ENCODE assay signal across 8 cellular contexts in genomic region chr17:29642171-29642611, GRCh38. TPM values are rescaled to one million over a fixed set of nuclear protein-coding genes. Genes with fewer than 3 reads are reported as not detected.
DNase-seq lines count a peak whose midpoint lies in the region; ATAC-seq and TF ChIP-seq lines count a peak whose summit lies in the region.
"Had no signal": no experiment of that assay in that cellular context is flagged by ENCODE, and none has a peak within 500 bp of the region (broad histone marks: within the 10 kb centered on the region; RNA-seq: fewer than 3 reads in every experiment).

No MANE protein-coding gene starts in this region.

- TF ChIP-seq POLR2A in lower leg skin (IDR thresholded peaks at IDR 0.05), result no peak

- H3K4me1 Mint-ChIP-seq in CD8-positive, alpha-beta T cell (ENCODE audit: low read depth), result peaks cover 17% of the 10 kb centered on the region
- peaks cover 29% of the 10 kb centered on the region for H3K4me1 Mint-ChIP-seq in activated T-helper 2 cell treated with anti-CD3 and anti-CD28 coated beads, Interferon-gamma antibody, Interleukin-2, Interleukin-4, amounts not matched to agents 10 μg/mL and 5 μg/mL and 100 μg/mL, durations not matched to agents 14 hours and 24 hours and 36 hours (ENCODE audit: low read depth)
- H3K4me1 Mint-ChIP-seq in neural progenitor cell, result peaks cover 21% of the 10 kb centered on the region

- no peaks in the 10 kb centered on the region for H3K27me3 ChIP-seq in CD8-positive, alpha-beta T cell (ENCODE audit: insufficient read depth, low read length)
- no peaks in the 10 kb centered on the region for H3K27me3 ChIP-seq in neural progenitor cell

- no peak overlapping the region for H3K9ac ChIP-seq in neural progenitor cell

- DNase-seq in CD8-positive, alpha-beta T cell, result no peak
- DNase-seq in NCI-H1105 (lab: John Stamatoyannopoulos, UW) (peak; percentile 28), neural progenitor cell (ENCODE audit: low spot score) (peak; percentile 2), DMS53 (lab: John Stamatoyannopoulos, UW) (no peak), lower leg skin (ENCODE audit: low spot score in 2 of 2) (no peak), HUDEP-2 (lab: John Stamatoyannopoulos, UW; ENCODE audit: unreplicated experiment in 76 of 76) (no peak)
- no peak for DNase-seq in activated T-helper 2 cell treated with anti-CD3 and anti-CD28 coated beads, Interferon-gamma antibody, Interleukin-2, Interleukin-4, amounts not matched to agents 10 μg/mL and 5 μg/mL and 100 μg/mL, durations not matched to agents 14 hours and 24 hours and 36 hours (ENCODE audit: low spot score)

- POLR2A ChIA-PET in CD8-positive, alpha-beta T cell (lab: Charles Lee), result interaction anchor here (1.2 kb wide), 1 partner anchor 19 kb away, joined by 3 read pairs; no protein-coding TSS in a partner anchor

- H2AFZ ChIP-seq in neural progenitor cell (replicated peaks), result no peak overlapping the region

- intact Hi-C loops in CD8-positive, alpha-beta T cell (cut with DNase I, micrococcal nuclease), result no loop called here
- intact Hi-C loops in activated T-helper 2 cell treated with anti-CD3 and anti-CD28 coated beads, Interferon-gamma antibody, Interleukin-2, Interleukin-4, amounts not matched to agents 10 μg/mL and 5 μg/mL and 100 μg/mL, durations not matched to agents 14 hours and 24 hours and 36 hours (cut with micrococcal nuclease), result no loop called here
- intact Hi-C loops in lower leg skin (cut with DNase I; ENCODE audit: low total_unique reads), result no loop called here

- H3K9me3 ChIP-seq in CD8-positive, alpha-beta T cell (ENCODE audit: low read length), result no peaks in the 10 kb centered on the region
- no peaks in the 10 kb centered on the region for H3K9me3 ChIP-seq in neural progenitor cell (ENCODE audit: low read depth)

- H3K79me2 ChIP-seq in neural progenitor cell (ENCODE audit: low read depth), result no peaks in the 10 kb centered on the region

- no peaks in the 10 kb centered on the region for H3K9me3 Mint-ChIP-seq in CD8-positive, alpha-beta T cell
- H3K9me3 Mint-ChIP-seq in activated T-helper 2 cell treated with anti-CD3 and anti-CD28 coated beads, Interferon-gamma antibody, Interleukin-2, Interleukin-4, amounts not matched to agents 10 μg/mL and 5 μg/mL and 100 μg/mL, durations not matched to agents 14 hours and 24 hours and 36 hours, result no peaks in the 10 kb centered on the region
- no peaks in the 10 kb centered on the region for H3K9me3 Mint-ChIP-seq in neural progenitor cell

- no peak overlapping the region for H3K4me3 Mint-ChIP-seq in CD8-positive, alpha-beta T cell
- no peak overlapping the region for H3K4me3 Mint-ChIP-seq in activated T-helper 2 cell treated with anti-CD3 and anti-CD28 coated beads, Interferon-gamma antibody, Interleukin-2, Interleukin-4, amounts not matched to agents 10 μg/mL and 5 μg/mL and 100 μg/mL, durations not matched to agents 14 hours and 24 hours and 36 hours (ENCODE audit: low read depth)
- H3K4me3 Mint-ChIP-seq in neural progenitor cell, result no peak overlapping the region

- peaks cover 15% of the 10 kb centered on the region for H3K36me3 ChIP-seq in CD8-positive, alpha-beta T cell (ENCODE audit: insufficient read depth, low read length)
- no peaks in the 10 kb centered on the region for H3K36me3 ChIP-seq in neural progenitor cell

- no peak overlapping the region for H3K4me3 ChIP-seq in CD8-positive, alpha-beta T cell (ENCODE audit: low read depth, low read length)
- H3K4me3 ChIP-seq in neural progenitor cell (no peak overlapping the region), lower leg skin (ENCODE audit: low read depth, poor library complexity, severe bottlenecking) (no peak overlapping the region)

- H3K36me3 Mint-ChIP-seq in CD8-positive, alpha-beta T cell, result peaks cover 48% of the 10 kb centered on the region
- H3K36me3 Mint-ChIP-seq in activated T-helper 2 cell treated with anti-CD3 and anti-CD28 coated beads, Interferon-gamma antibody, Interleukin-2, Interleukin-4, amounts not matched to agents 10 μg/mL and 5 μg/mL and 100 μg/mL, durations not matched to agents 14 hours and 24 hours and 36 hours (ENCODE audit: low read depth), result peaks cover 27% of the 10 kb centered on the region
- H3K36me3 Mint-ChIP-seq in neural progenitor cell, result peaks cover 10% of the 10 kb centered on the region

- H3K4me2 ChIP-seq in neural progenitor cell, result no peak overlapping the region

- 75 to 77% methylated on average over 2 of the region's 2 CpGs for WGBS in lower leg skin, 2 donors

- H3K27ac Mint-ChIP-seq in CD8-positive, alpha-beta T cell, result peak overlapping the region; percentile 77
- H3K27ac Mint-ChIP-seq in activated T-helper 2 cell treated with anti-CD3 and anti-CD28 coated beads, Interferon-gamma antibody, Interleukin-2, Interleukin-4, amounts not matched to agents 10 μg/mL and 5 μg/mL and 100 μg/mL, durations not matched to agents 14 hours and 24 hours and 36 hours, result peak overlapping the region; percentile 24
- no peak overlapping the region for H3K27ac Mint-ChIP-seq in neural progenitor cell

- peaks cover 5% of the 10 kb centered on the region for H3F3A ChIP-seq in neural progenitor cell (ENCODE audit: low read depth)

- CTCF ChIA-PET in CD8-positive, alpha-beta T cell (lab: Charles Lee), result interaction anchor here (1.2 to 3.8 kb wide), 2 partner anchors 137 to 289 kb away, joined by 3 to 19 read pairs; no protein-coding TSS in a partner anchor

- H3K4me1 ChIP-seq in CD8-positive, alpha-beta T cell (ENCODE audit: insufficient read depth, low read length), result no peaks in the 10 kb centered on the region
- H3K4me1 ChIP-seq in neural progenitor cell, result peaks cover 8% of the 10 kb centered on the region

- H3K27me3 Mint-ChIP-seq in CD8-positive, alpha-beta T cell (ENCODE audit: low read depth), result no peaks in the 10 kb centered on the region
- H3K27me3 Mint-ChIP-seq in activated T-helper 2 cell treated with anti-CD3 and anti-CD28 coated beads, Interferon-gamma antibody, Interleukin-2, Interleukin-4, amounts not matched to agents 10 μg/mL and 5 μg/mL and 100 μg/mL, durations not matched to agents 14 hours and 24 hours and 36 hours (ENCODE audit: low read depth), result no peaks in the 10 kb centered on the region
- peaks cover 2% of the 10 kb centered on the region for H3K27me3 Mint-ChIP-seq in neural progenitor cell (ENCODE audit: insufficient read depth, low read depth)

- TF ChIP-seq CTCF in CD8-positive, alpha-beta T cell (IDR thresholded peaks at IDR 0.05), result no peak
- no peak for TF ChIP-seq CTCF in neural progenitor cell (IDR thresholded peaks at IDR 0.05)
- TF ChIP-seq CTCF in lower leg skin (IDR thresholded peaks at IDR 0.05), result no peak

- no peaks in the 10 kb centered on the region for H4K20me1 ChIP-seq in neural progenitor cell (ENCODE audit: low read depth)

- no peak for ATAC-seq in CD8-positive, alpha-beta T cell
- ATAC-seq: sciatic nerve had no signal

- no peak overlapping the region for H3K27ac ChIP-seq in CD8-positive, alpha-beta T cell (ENCODE audit: low read depth, low read length)
- H3K27ac ChIP-seq in neural progenitor cell, result no peak overlapping the region

RNA-seq across cellular contexts. Expression of gene CORO6, which starts 19.5 kb away (rescaled TPM):
- 1 to 10 TPM; 1.2 to 1.7 TPM for total RNA-seq in CD8-positive, alpha-beta T cell
- total RNA-seq in activated T-helper 2 cell treated with anti-CD3 and anti-CD28 coated beads, Interferon-gamma antibody, Interleukin-2, Interleukin-4, amounts not matched to agents 10 μg/mL and 5 μg/mL and 100 μg/mL, durations not matched to agents 14 hours and 24 hours and 36 hours, result 3.1 and 3.8 TPM in 2 replicates
- total RNA-seq in neural progenitor cell (ENCODE audit: low replicate concordance) (3.9 and 6.2 TPM in 2 replicates), lower leg skin (10 to 100 TPM in 2 of 4 donors, 1 to 10 TPM in 2; 5.7 to 19.0 (median 8.7) TPM)

RNA-seq across cellular contexts. Expression of gene ANKRD13B, which starts 49.3 kb away (rescaled TPM):
- total RNA-seq in CD8-positive, alpha-beta T cell, result 1 to 10 TPM in 1 of 2 experiments, under 1 TPM in 1; 0.83 to 1.3 TPM
- 34.1 and 41.6 TPM in 2 replicates for total RNA-seq in activated T-helper 2 cell treated with anti-CD3 and anti-CD28 coated beads, Interferon-gamma antibody, Interleukin-2, Interleukin-4, amounts not matched to agents 10 μg/mL and 5 μg/mL and 100 μg/mL, durations not matched to agents 14 hours and 24 hours and 36 hours
- total RNA-seq in neural progenitor cell (ENCODE audit: low replicate concordance) (2.8 and 24.0 TPM in 2 replicates), lower leg skin (10 to 100 TPM in 2 of 4 donors, 1 to 10 TPM in 2; 8.1 to 18.8 (median 11.7) TPM)

RNA-seq across cellular contexts. Expression of gene GIT1, which starts 52.7 kb away (rescaled TPM):
- total RNA-seq in CD8-positive, alpha-beta T cell, result 10 to 100 TPM; 25.8 to 27.0 TPM
- total RNA-seq in activated T-helper 2 cell treated with anti-CD3 and anti-CD28 coated beads, Interferon-gamma antibody, Interleukin-2, Interleukin-4, amounts not matched to agents 10 μg/mL and 5 μg/mL and 100 μg/mL, durations not matched to agents 14 hours and 24 hours and 36 hours, result 67.3 and 72.4 TPM in 2 replicates
- total RNA-seq in neural progenitor cell (ENCODE audit: low replicate concordance) (17.6 and 51.0 TPM in 2 replicates), lower leg skin (10 to 100 TPM; 44.0 to 67.1 (median 51.3) TPM)

Comparison
In these comparisons a context has a peak if more than half of its experiments do, and no peak if none do; other contexts are left out.
1. DNase-seq: peak in NCI-H1105 (single experiment) and neural progenitor cell (single experiment); none in CD8-positive, alpha-beta T cell (0 of 7), activated T-helper 2 cell treated with anti-CD3 and anti-CD28 coated beads, Interferon-gamma antibody, Interleukin-2, Interleukin-4, amounts not matched to agents 10 μg/mL and 5 μg/mL and 100 μg/mL, durations not matched to agents 14 hours and 24 hours and 36 hours (single experiment), DMS53 (single experiment), lower leg skin (0 of 2) and HUDEP-2 (0 of 76).